In genomic region chr5:80871541-80871961, GRCh38 we compare ENCODE assay signal across 10 cellular contexts.
DNase-seq lines count a peak whose midpoint lies in the region; ATAC-seq and TF ChIP-seq lines count a peak whose summit lies in the region.
"Had no signal": no experiment of that assay in that cellular context is flagged by ENCODE, and none has a peak within 500 bp of the region (broad histone marks: within the 10 kb centered on the region; RNA-seq: fewer than 3 reads in every experiment).

No MANE protein-coding gene starts in this region.

- no peak overlapping the region for H3K4me3 ChIP-seq in epithelial cell of esophagus (ENCODE audit: low read length)
- no peak overlapping the region for H3K4me3 ChIP-seq in tibial artery
- H3K4me3 ChIP-seq: neural progenitor cell had no signal

- no peak overlapping the region for H3K4me3 Mint-ChIP-seq in activated CD8-positive, alpha-beta T cell treated with anti-CD3 and anti-CD28 coated beads for 36 hours
- no peak overlapping the region for H3K4me3 Mint-ChIP-seq in activated CD8-positive, alpha-beta T cell treated with anti-CD3 and anti-CD28 coated beads, Interleukin-2, amount 10 ng/mL, durations not matched to agents 7 days and 5 days
- H3K4me3 Mint-ChIP-seq: neural progenitor cell had no signal

- no peaks in the 10 kb centered on the region for H3K9me3 Mint-ChIP-seq in activated CD8-positive, alpha-beta T cell treated with anti-CD3 and anti-CD28 coated beads for 36 hours
- no peaks in the 10 kb centered on the region for H3K9me3 Mint-ChIP-seq in activated CD8-positive, alpha-beta T cell treated with anti-CD3 and anti-CD28 coated beads, Interleukin-2, amount 10 ng/mL, durations not matched to agents 7 days and 5 days (ENCODE audit: insufficient read depth)
- H3K9me3 Mint-ChIP-seq: neural progenitor cell had no signal

- H3K27ac Mint-ChIP-seq in activated CD8-positive, alpha-beta T cell treated with anti-CD3 and anti-CD28 coated beads for 36 hours = peak overlapping the region; percentile 35
- no peak overlapping the region for H3K27ac Mint-ChIP-seq in activated CD8-positive, alpha-beta T cell treated with anti-CD3 and anti-CD28 coated beads, Interleukin-2, amount 10 ng/mL, durations not matched to agents 7 days and 5 days
- H3K27ac Mint-ChIP-seq: neural progenitor cell had no signal

- H3K9me3 ChIP-seq in tibial artery = no peaks in the 10 kb centered on the region

- intact Hi-C loops in activated CD8-positive, alpha-beta T cell treated with anti-CD3 and anti-CD28 coated beads for 36 hours (cut with micrococcal nuclease) = no loop called here
- intact Hi-C loops in tibial artery (cut with DNase I; ENCODE audit: low total_unique reads) = no loop called here

- H3K4me1 ChIP-seq in tibial artery = no peaks in the 10 kb centered on the region

- peaks cover 17 to 36% (median 35%) of the 10 kb centered on the region in 3 donors for H3K36me3 ChIP-seq in tibial artery
- H3K36me3 ChIP-seq: neural progenitor cell had no signal

- CTCF ChIA-PET in activated CD8-positive, alpha-beta T cell treated with anti-CD3 and anti-CD28 coated beads for 36 hours (lab: Charles Lee) = no interaction called here
- CTCF ChIA-PET in activated CD8-positive, alpha-beta T cell treated with anti-CD3 and anti-CD28 coated beads, Interleukin-2, amount 10 ng/mL, durations not matched to agents 7 days and 5 days (lab: Charles Lee) = no interaction called here

- H3K27me3 Mint-ChIP-seq in activated CD8-positive, alpha-beta T cell treated with anti-CD3 and anti-CD28 coated beads for 36 hours = no peaks in the 10 kb centered on the region
- no peaks in the 10 kb centered on the region for H3K27me3 Mint-ChIP-seq in activated CD8-positive, alpha-beta T cell treated with anti-CD3 and anti-CD28 coated beads, Interleukin-2, amount 10 ng/mL, durations not matched to agents 7 days and 5 days (ENCODE audit: low read depth)

- H3K4me1 Mint-ChIP-seq in activated CD8-positive, alpha-beta T cell treated with anti-CD3 and anti-CD28 coated beads for 36 hours (ENCODE audit: low read depth) = peaks cover 22% of the 10 kb centered on the region
- H3K4me1 Mint-ChIP-seq in activated CD8-positive, alpha-beta T cell treated with anti-CD3 and anti-CD28 coated beads, Interleukin-2, amount 10 ng/mL, durations not matched to agents 7 days and 5 days (ENCODE audit: low read depth) = peaks cover 14% of the 10 kb centered on the region

- POLR2A ChIA-PET in activated CD8-positive, alpha-beta T cell treated with anti-CD3 and anti-CD28 coated beads for 36 hours (lab: Charles Lee) = no interaction called here
- POLR2A ChIA-PET in activated CD8-positive, alpha-beta T cell treated with anti-CD3 and anti-CD28 coated beads, Interleukin-2, amount 10 ng/mL, durations not matched to agents 7 days and 5 days (lab: Charles Lee) = no interaction called here

- ATAC-seq in activated CD8-positive, alpha-beta T cell treated with anti-CD3 and anti-CD28 coated beads for 36 hours = peak; percentile 91
- no peak for ATAC-seq in activated CD8-positive, alpha-beta T cell treated with anti-CD3 and anti-CD28 coated beads, Interleukin-2, amount 10 ng/mL, durations not matched to agents 7 days and 5 days
- ATAC-seq in GM18511 (IDR thresholded peaks at IDR 0.05; ENCODE audit: unreplicated experiment) = no peak

- no peak overlapping the region for H3K27ac ChIP-seq in tibial artery
- H3K27ac ChIP-seq: neural progenitor cell had no signal

- peak; percentile 44 for DNase-seq in activated CD8-positive, alpha-beta T cell treated with anti-CD3 and anti-CD28 coated beads for 36 hours
- DNase-seq in activated CD8-positive, alpha-beta T cell treated with anti-CD3 and anti-CD28 coated beads, Interleukin-2, amount 10 ng/mL, durations not matched to agents 7 days and 5 days = no peak
- peak; percentile 5 for DNase-seq in SK-MEL-5 (ENCODE audit: low read depth, low spot score)
- DNase-seq in epithelial cell of esophagus (ENCODE audit: low read depth) = peak; percentile 69
- DNase-seq in stimulated activated CD4-positive, alpha-beta T cell treated with anti-CD3 and anti-CD28 coated beads, TNF-alpha, amount 100 ng/mL, for 24 hours (ENCODE audit: low read depth in 3 of 3) = peak in 2 of 3 experiments; percentile 0 to 48
- DNase-seq in erythroblast (lab: John Stamatoyannopoulos, UW) = no peak
- DNase-seq in tibial artery = no peak
- DNase-seq: anterior cingulate cortex had no signal

- H3K27me3 ChIP-seq in tibial artery = no peaks in the 10 kb centered on the region
- H3K27me3 ChIP-seq: neural progenitor cell had no signal

- no peak for TF ChIP-seq CTCF in activated CD8-positive, alpha-beta T cell treated with anti-CD3 and anti-CD28 coated beads for 36 hours (IDR thresholded peaks at IDR 0.05)
- no peak for TF ChIP-seq CTCF in epithelial cell of esophagus (IDR thresholded peaks at IDR 0.05; ENCODE audit: insufficient read depth, low read depth, low read length, missing control alignments)
- TF ChIP-seq CTCF in tibial artery (IDR thresholded peaks at IDR 0.05) = no peak

- no peak for TF ChIP-seq POLR2A in erythroblast (IDR thresholded peaks at IDR 0.05; ENCODE audit: low read length)

- H3K36me3 Mint-ChIP-seq in activated CD8-positive, alpha-beta T cell treated with anti-CD3 and anti-CD28 coated beads for 36 hours (ENCODE audit: low read depth) = peaks cover 46% of the 10 kb centered on the region
- H3K36me3 Mint-ChIP-seq in activated CD8-positive, alpha-beta T cell treated with anti-CD3 and anti-CD28 coated beads, Interleukin-2, amount 10 ng/mL, durations not matched to agents 7 days and 5 days (ENCODE audit: low read depth) = peaks cover 48% of the 10 kb centered on the region
- H3K36me3 Mint-ChIP-seq: neural progenitor cell had no signal

- in situ Hi-C loops in SK-MEL-5 (cut with HindIII; ENCODE audit: low pct_unique_long_range_greater_than_20kb, low sequenced_read_pairs) = no loop called here

Comparison
In these comparisons a context has a peak if more than half of its experiments do, and no peak if none do; other contexts are left out.
1. DNase-seq: peak in activated CD8-positive, alpha-beta T cell treated with anti-CD3 and anti-CD28 coated beads for 36 hours (single experiment), SK-MEL-5 (single experiment), epithelial cell of esophagus (single experiment) and stimulated activated CD4-positive, alpha-beta T cell treated with anti-CD3 and anti-CD28 coated beads, TNF-alpha, amount 100 ng/mL, for 24 hours (2 of 3); none in activated CD8-positive, alpha-beta T cell treated with anti-CD3 and anti-CD28 coated beads, Interleukin-2, amount 10 ng/mL, durations not matched to agents 7 days and 5 days (single experiment), erythroblast (0 of 2) and tibial artery (0 of 2).